ENCODE assay signal across 2 cellular contexts in genomic region chr13:113418722-113419049, GRCh38.
TF ChIP-seq lines count a peak whose summit lies in the region.

No MANE protein-coding gene starts in this region.

TF ChIP-seq in IMR-90, 13 proteins besides CTCF, POLR2A, EP300 and RAD21:
- TF ChIP-seq MAZ (IDR thresholded peaks at IDR 0.05; ENCODE audit: borderline replicate concordance, low read depth, low read length): no peak
- TF ChIP-seq BHLHE40 (IDR thresholded peaks at IDR 0.05; ENCODE audit: low read depth, low read length): no peak

TF ChIP-seq in H1, 55 proteins besides CTCF, POLR2A, EP300 and RAD21:
- TF ChIP-seq SIX5 (IDR thresholded peaks at IDR 0.05; ENCODE audit: low read depth, low read length) (no peak), RFX5 (IDR thresholded peaks at IDR 0.05; ENCODE audit: borderline replicate concordance, low read depth, low read length) (no peak), RXRA (IDR thresholded peaks at IDR 0.05; ENCODE audit: insufficient read depth, low read depth, low read length) (no peak), TBP (IDR thresholded peaks at IDR 0.05; ENCODE audit: low read depth, low read length) (no peak), KDM5A (IDR thresholded peaks at IDR 0.05; ENCODE audit: low read length) (no peak), PHF8 (conservative IDR thresholded peaks at IDR 0.05; ENCODE audit: low read depth, low read length) (no peak), BACH1 (IDR thresholded peaks at IDR 0.05; ENCODE audit: low read length) (no peak), NANOG (IDR thresholded peaks at IDR 0.05; ENCODE audit: insufficient read depth, low read depth, low read length, poor library complexity, severe bottlenecking) (no peak), E2F6 (IDR thresholded peaks at IDR 0.05) (no peak), ATF3 (IDR thresholded peaks at IDR 0.05; ENCODE audit: insufficient read depth, low read depth, low read length) (no peak), EGR1 (IDR thresholded peaks at IDR 0.05; ENCODE audit: borderline replicate concordance, low read depth, low read length) (no peak)
